ENCODE assay signal across 1 cellular context in the genomic region with DNA sequence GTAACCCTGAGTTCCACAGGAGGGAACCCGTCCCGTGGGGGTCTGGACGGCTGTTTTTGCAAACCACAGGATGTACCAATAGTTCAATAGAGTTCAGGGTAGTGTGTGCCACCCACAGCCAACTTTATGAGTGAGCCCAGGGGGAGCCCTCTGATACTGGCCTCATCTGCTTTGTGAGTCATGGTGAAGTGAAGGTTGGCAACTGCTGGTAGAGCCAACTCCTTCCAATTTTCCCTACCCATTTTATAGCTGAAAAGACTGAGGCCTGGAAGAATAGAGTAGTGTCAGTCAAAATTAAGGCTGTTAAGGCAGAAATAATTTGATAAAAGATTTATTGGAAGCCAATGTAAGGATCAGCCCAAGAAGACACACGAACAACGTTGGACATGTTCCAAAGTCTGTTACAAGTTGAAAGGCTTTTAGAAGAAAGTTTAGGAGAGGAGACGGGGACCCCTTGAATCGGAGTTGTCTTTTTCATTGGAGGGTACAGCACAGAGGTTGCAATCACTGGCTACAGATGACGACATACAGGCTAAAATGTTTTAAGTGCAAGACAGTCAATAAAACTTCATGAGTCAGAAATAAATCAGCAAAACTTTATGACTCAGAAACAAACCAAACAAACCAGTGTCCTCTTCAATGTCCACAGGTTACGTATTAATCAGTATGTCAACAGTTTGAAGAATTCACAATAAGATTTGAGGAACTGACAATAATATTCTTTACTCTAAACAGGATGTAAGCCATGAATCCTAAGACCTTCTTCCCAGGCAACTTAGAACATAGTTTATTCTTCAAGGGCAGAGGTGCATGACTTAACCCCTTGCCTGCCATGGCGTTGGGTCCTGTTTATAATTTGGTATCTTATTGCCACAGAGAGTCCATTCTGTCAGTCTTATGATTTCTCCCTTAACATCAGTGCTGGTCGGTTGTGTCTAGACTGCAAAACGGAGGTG.
TF ChIP-seq lines count a peak whose summit lies in the region.

No MANE protein-coding gene starts in this region.

TF ChIP-seq in GM12878, 131 proteins besides CTCF, POLR2A, EP300 and RAD21 (continued from another document):
- TF ChIP-seq, protein P1, sequence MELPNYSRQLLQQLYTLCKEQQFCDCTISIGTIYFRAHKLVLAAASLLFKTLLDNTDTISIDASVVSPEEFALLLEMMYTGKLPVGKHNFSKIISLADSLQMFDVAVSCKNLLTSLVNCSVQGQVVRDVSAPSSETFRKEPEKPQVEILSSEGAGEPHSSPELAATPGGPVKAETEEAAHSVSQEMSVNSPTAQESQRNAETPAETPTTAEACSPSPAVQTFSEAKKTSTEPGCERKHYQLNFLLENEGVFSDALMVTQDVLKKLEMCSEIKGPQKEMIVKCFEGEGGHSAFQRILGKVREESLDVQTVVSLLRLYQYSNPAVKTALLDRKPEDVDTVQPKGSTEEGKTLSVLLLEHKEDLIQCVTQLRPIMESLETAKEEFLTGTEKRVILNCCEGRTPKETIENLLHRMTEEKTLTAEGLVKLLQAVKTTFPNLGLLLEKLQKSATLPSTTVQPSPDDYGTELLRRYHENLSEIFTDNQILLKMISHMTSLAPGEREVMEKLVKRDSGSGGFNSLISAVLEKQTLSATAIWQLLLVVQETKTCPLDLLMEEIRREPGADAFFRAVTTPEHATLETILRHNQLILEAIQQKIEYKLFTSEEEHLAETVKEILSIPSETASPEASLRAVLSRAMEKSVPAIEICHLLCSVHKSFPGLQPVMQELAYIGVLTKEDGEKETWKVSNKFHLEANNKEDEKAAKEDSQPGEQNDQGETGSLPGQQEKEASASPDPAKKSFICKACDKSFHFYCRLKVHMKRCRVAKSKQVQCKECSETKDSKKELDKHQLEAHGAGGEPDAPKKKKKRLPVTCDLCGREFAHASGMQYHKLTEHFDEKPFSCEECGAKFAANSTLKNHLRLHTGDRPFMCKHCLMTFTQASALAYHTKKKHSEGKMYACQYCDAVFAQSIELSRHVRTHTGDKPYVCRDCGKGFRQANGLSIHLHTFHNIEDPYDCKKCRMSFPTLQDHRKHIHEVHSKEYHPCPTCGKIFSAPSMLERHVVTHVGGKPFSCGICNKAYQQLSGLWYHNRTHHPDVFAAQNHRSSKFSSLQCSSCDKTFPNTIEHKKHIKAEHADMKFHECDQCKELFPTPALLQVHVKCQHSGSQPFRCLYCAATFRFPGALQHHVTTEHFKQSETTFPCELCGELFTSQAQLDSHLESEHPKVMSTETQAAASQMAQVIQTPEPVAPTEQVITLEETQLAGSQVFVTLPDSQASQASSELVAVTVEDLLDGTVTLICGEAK (IDR thresholded peaks at IDR 0.05; ENCODE audit: borderline replicate concordance), result peak; percentile 35; the same call in 1 of the 2 replicates
- TF ChIP-seq SRF (IDR thresholded peaks at IDR 0.05; ENCODE audit: low read depth in 2 of 2, low read length in 2 of 2) (no peak), ZSCAN29 (IDR thresholded peaks at IDR 0.05) (no peak), NFYA (IDR thresholded peaks at IDR 0.05; ENCODE audit: borderline replicate concordance, low read depth, low read length) (no peak), RUNX3 (IDR thresholded peaks at IDR 0.05; ENCODE audit: low read length) (no peak), JUNB (IDR thresholded peaks at IDR 0.05) (0 out of 2 replicates have a peak, but pooled peaks have one; percentile 13)
- TF ChIP-seq, protein P2, sequence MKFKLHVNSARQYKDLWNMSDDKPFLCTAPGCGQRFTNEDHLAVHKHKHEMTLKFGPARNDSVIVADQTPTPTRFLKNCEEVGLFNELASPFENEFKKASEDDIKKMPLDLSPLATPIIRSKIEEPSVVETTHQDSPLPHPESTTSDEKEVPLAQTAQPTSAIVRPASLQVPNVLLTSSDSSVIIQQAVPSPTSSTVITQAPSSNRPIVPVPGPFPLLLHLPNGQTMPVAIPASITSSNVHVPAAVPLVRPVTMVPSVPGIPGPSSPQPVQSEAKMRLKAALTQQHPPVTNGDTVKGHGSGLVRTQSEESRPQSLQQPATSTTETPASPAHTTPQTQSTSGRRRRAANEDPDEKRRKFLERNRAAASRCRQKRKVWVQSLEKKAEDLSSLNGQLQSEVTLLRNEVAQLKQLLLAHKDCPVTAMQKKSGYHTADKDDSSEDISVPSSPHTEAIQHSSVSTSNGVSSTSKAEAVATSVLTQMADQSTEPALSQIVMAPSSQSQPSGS (IDR thresholded peaks at IDR 0.05; ENCODE audit: low read length), result no peak
- TF ChIP-seq, protein P3, sequence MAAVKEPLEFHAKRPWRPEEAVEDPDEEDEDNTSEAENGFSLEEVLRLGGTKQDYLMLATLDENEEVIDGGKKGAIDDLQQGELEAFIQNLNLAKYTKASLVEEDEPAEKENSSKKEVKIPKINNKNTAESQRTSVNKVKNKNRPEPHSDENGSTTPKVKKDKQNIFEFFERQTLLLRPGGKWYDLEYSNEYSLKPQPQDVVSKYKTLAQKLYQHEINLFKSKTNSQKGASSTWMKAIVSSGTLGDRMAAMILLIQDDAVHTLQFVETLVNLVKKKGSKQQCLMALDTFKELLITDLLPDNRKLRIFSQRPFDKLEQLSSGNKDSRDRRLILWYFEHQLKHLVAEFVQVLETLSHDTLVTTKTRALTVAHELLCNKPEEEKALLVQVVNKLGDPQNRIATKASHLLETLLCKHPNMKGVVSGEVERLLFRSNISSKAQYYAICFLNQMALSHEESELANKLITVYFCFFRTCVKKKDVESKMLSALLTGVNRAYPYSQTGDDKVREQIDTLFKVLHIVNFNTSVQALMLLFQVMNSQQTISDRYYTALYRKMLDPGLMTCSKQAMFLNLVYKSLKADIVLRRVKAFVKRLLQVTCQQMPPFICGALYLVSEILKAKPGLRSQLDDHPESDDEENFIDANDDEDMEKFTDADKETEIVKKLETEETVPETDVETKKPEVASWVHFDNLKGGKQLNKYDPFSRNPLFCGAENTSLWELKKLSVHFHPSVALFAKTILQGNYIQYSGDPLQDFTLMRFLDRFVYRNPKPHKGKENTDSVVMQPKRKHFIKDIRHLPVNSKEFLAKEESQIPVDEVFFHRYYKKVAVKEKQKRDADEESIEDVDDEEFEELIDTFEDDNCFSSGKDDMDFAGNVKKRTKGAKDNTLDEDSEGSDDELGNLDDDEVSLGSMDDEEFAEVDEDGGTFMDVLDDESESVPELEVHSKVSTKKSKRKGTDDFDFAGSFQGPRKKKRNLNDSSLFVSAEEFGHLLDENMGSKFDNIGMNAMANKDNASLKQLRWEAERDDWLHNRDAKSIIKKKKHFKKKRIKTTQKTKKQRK (IDR thresholded peaks at IDR 0.05; ENCODE audit: low read depth, low read length), result no peak
- TF ChIP-seq, protein P4, sequence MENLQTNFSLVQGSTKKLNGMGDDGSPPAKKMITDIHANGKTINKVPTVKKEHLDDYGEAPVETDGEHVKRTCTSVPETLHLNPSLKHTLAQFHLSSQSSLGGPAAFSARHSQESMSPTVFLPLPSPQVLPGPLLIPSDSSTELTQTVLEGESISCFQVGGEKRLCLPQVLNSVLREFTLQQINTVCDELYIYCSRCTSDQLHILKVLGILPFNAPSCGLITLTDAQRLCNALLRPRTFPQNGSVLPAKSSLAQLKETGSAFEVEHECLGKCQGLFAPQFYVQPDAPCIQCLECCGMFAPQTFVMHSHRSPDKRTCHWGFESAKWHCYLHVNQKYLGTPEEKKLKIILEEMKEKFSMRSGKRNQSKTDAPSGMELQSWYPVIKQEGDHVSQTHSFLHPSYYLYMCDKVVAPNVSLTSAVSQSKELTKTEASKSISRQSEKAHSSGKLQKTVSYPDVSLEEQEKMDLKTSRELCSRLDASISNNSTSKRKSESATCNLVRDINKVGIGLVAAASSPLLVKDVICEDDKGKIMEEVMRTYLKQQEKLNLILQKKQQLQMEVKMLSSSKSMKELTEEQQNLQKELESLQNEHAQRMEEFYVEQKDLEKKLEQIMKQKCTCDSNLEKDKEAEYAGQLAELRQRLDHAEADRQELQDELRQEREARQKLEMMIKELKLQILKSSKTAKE (IDR thresholded peaks at IDR 0.05; ENCODE audit: low read depth, poor library complexity, severe bottlenecking), result no peak
- TF ChIP-seq, protein P5, sequence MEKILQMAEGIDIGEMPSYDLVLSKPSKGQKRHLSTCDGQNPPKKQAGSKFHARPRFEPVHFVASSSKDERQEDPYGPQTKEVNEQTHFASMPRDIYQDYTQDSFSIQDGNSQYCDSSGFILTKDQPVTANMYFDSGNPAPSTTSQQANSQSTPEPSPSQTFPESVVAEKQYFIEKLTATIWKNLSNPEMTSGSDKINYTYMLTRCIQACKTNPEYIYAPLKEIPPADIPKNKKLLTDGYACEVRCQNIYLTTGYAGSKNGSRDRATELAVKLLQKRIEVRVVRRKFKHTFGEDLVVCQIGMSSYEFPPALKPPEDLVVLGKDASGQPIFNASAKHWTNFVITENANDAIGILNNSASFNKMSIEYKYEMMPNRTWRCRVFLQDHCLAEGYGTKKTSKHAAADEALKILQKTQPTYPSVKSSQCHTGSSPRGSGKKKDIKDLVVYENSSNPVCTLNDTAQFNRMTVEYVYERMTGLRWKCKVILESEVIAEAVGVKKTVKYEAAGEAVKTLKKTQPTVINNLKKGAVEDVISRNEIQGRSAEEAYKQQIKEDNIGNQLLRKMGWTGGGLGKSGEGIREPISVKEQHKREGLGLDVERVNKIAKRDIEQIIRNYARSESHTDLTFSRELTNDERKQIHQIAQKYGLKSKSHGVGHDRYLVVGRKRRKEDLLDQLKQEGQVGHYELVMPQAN (conservative IDR thresholded peaks at IDR 0.05), result no peak
TF ChIP-seq in GM12878: peak in this region for 3.
